ENCODE assay signal across 21 cellular contexts in genomic region chr6:113875470-113875869, GRCh38. TPM values are rescaled to one million over a fixed set of nuclear protein-coding genes. Genes with fewer than 3 reads are reported as not detected.
DNase-seq lines count a peak whose midpoint lies in the region; ATAC-seq, FAIRE-seq and TF ChIP-seq lines count a peak whose summit lies in the region.
"Had no signal": no experiment of that assay in that cellular context is flagged by ENCODE, and none has a peak within 500 bp of the region (broad histone marks: within the 10 kb centered on the region; RNA-seq: fewer than 3 reads in every experiment).

No MANE protein-coding gene starts in this region.

- H3K9me3 ChIP-seq in astrocyte (ENCODE audit: insufficient read depth, low read depth, low read length) (no peaks in the 10 kb centered on the region), vagina (no peaks in the 10 kb centered on the region)
- H3K9me3 ChIP-seq: heart right ventricle had no signal

- H3K4me2 ChIP-seq in astrocyte (ENCODE audit: low read length) = peak overlapping the region; percentile 10

- no peaks in the 10 kb centered on the region for H3K79me2 ChIP-seq in astrocyte (ENCODE audit: insufficient read depth, low read length)
- H3K79me2 ChIP-seq: parathyroid adenoma had no signal

- no peak for TF ChIP-seq POLR2A in vagina (IDR thresholded peaks at IDR 0.05)

- H4K20me1 ChIP-seq in astrocyte (ENCODE audit: insufficient read depth, low read length) = no peaks in the 10 kb centered on the region

- no peaks in the 10 kb centered on the region for H3K36me3 Mint-ChIP-seq in astrocyte (ENCODE audit: low read depth, unreplicated experiment)
- H3K36me3 Mint-ChIP-seq: activated naive CD8-positive, alpha-beta T cell treated with anti-CD3 and anti-CD28 coated beads for 36 hours; CD4-positive, alpha-beta memory T cell had no signal

- no peak for FAIRE-seq in astrocyte (lab: Jason Lieb, UNC)
- FAIRE-seq: endothelial cell of umbilical vein had no signal

- TF ChIP-seq CTCF in astrocyte (IDR thresholded peaks at IDR 0.05; ENCODE audit: insufficient read depth, low read depth, low read length) (no peak), vagina (IDR thresholded peaks at IDR 0.05) (no peak)

- ATAC-seq in HG03432 (IDR thresholded peaks at IDR 0.05; ENCODE audit: unreplicated experiment) = no peak
- no peak for ATAC-seq in GM21786 (IDR thresholded peaks at IDR 0.05; ENCODE audit: unreplicated experiment)
- no peak for ATAC-seq in HG03378 (IDR thresholded peaks at IDR 0.05; ENCODE audit: unreplicated experiment)
- ATAC-seq: heart right ventricle, T-helper 17 cell had no signal

- H3K36me3 ChIP-seq in astrocyte (ENCODE audit: insufficient read depth, low read length) (no peaks in the 10 kb centered on the region), vagina (no peaks in the 10 kb centered on the region)
- H3K36me3 ChIP-seq: heart right ventricle, MG63 had no signal

- intact Hi-C loops in vagina (cut with DNase I) = no loop called here

- H3K4me1 ChIP-seq in astrocyte (ENCODE audit: insufficient read depth, low read length) (peaks cover 11% of the 10 kb centered on the region), vagina (no peaks in the 10 kb centered on the region)
- H3K4me1 ChIP-seq: parathyroid adenoma had no signal

- no peaks in the 10 kb centered on the region for H3K27me3 Mint-ChIP-seq in astrocyte (ENCODE audit: low read depth, unreplicated experiment)

- DNase-seq in NCI-H2107 treated with DMSO at 0.1 percent for 48 hours (lab: John Stamatoyannopoulos, UW; ENCODE audit: unreplicated experiment) (peak; percentile 10), NCI-H2107 (lab: John Stamatoyannopoulos, UW) (no peak), astrocyte (ENCODE audit: low read depth) (peak; percentile 78), iris pigment epithelial cell (ENCODE audit: low read depth) (peak; percentile 80), vagina (ENCODE audit: extremely low spot score in 2 of 2) (no peak)
- DNase-seq: 8988T; activated CD4-positive, alpha-beta T cell treated with anti-CD3 and anti-CD28 coated beads for 48 hours; activated naive CD8-positive, alpha-beta T cell treated with anti-CD3 and anti-CD28 coated beads for 36 hours; activated T-cell treated with anti-CD3 and anti-CD28 coated beads for 4 hours; CD4-positive, alpha-beta memory T cell; heart right ventricle; MG63; NCI-H2029 treated with DMSO at 0.1 percent for 48 hours; NCI-H748 treated with DMSO at 0.1 percent for 48 hours; T-helper 17 cell had no signal

- H3K4me3 ChIP-seq in astrocyte (ENCODE audit: insufficient read depth, low read depth, low read length) (no peak overlapping the region), vagina (no peak overlapping the region)
- H3K4me3 ChIP-seq: heart right ventricle, MG63 had no signal

- H3K27me3 ChIP-seq in astrocyte (ENCODE audit: insufficient read depth, low read length) = no peaks in the 10 kb centered on the region
- H3K27me3 ChIP-seq in vagina = no peaks in the 10 kb centered on the region
- H3K27me3 ChIP-seq: heart right ventricle, MG63 had no signal

- H3K4me3 Mint-ChIP-seq in astrocyte (ENCODE audit: unreplicated experiment) = no peak overlapping the region
- H3K4me3 Mint-ChIP-seq: activated naive CD8-positive, alpha-beta T cell treated with anti-CD3 and anti-CD28 coated beads for 36 hours; CD4-positive, alpha-beta memory T cell; T-helper 17 cell had no signal

- H3K27ac ChIP-seq in astrocyte (ENCODE audit: low read depth, low read length) = peak overlapping the region; percentile 55
- no peak overlapping the region for H3K27ac ChIP-seq in vagina
- H3K27ac ChIP-seq: heart right ventricle, parathyroid adenoma had no signal

- H3K9ac ChIP-seq in astrocyte (ENCODE audit: low read length) = no peak overlapping the region
- H3K9ac ChIP-seq: parathyroid adenoma had no signal

- H3K4me1 Mint-ChIP-seq in astrocyte (ENCODE audit: low read depth, unreplicated experiment) = peaks cover 24% of the 10 kb centered on the region

- peak overlapping the region; percentile 87 for H3K27ac Mint-ChIP-seq in astrocyte (ENCODE audit: unreplicated experiment)
- H3K27ac Mint-ChIP-seq: activated naive CD8-positive, alpha-beta T cell treated with anti-CD3 and anti-CD28 coated beads for 36 hours; CD4-positive, alpha-beta memory T cell; T-helper 17 cell had no signal

- H2AFZ ChIP-seq in astrocyte (ENCODE audit: low read depth, low read length) = no peak overlapping the region
- H2AFZ ChIP-seq: parathyroid adenoma had no signal

- H3K9me3 Mint-ChIP-seq in astrocyte (ENCODE audit: unreplicated experiment) = no peaks in the 10 kb centered on the region
- H3K9me3 Mint-ChIP-seq: activated naive CD8-positive, alpha-beta T cell treated with anti-CD3 and anti-CD28 coated beads for 36 hours had no signal

RNA-seq across cellular contexts. Expression of gene MARCKS, which starts 18.3 kb away (rescaled TPM):
- total RNA-seq in astrocyte = 240 and 261 TPM in 2 replicates
- 46.4 TPM for total RNA-seq in vagina
- total RNA-seq: G401 had no signal

Comparison
In these comparisons a context has a peak if more than half of its experiments do, and no peak if none do; other contexts are left out.
1. DNase-seq: peak in NCI-H2107 treated with DMSO at 0.1 percent for 48 hours (single experiment), astrocyte (single experiment) and iris pigment epithelial cell (single experiment); none in NCI-H2107 (single experiment) and vagina (0 of 2).